Comparison of ENCODE assay signal across 1 cellular context in genomic region chr9:104864675-104865104, GRCh38.
TF ChIP-seq lines count a peak whose summit lies in the region.

No MANE protein-coding gene starts in this region.

TF ChIP-seq in HepG2, 621 proteins besides CTCF, POLR2A, EP300 and RAD21 (continued from another document):
- TF ChIP-seq, protein P1, sequence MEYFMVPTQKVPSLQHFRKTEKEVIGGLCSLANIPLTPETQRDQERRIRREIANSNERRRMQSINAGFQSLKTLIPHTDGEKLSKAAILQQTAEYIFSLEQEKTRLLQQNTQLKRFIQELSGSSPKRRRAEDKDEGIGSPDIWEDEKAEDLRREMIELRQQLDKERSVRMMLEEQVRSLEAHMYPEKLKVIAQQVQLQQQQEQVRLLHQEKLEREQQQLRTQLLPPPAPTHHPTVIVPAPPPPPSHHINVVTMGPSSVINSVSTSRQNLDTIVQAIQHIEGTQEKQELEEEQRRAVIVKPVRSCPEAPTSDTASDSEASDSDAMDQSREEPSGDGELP (IDR thresholded peaks at IDR 0.05; ENCODE audit: borderline replicate concordance, low read depth) = peak; percentile 32; the same call in 1 of the 2 replicates
- TF ChIP-seq SALL1 (CRISPR knock-in tag; IDR thresholded peaks at IDR 0.05) = peak; percentile 61; the same call in 1 of the 2 replicates
- peak; percentile 66 for TF ChIP-seq TCF7 (IDR thresholded peaks at IDR 0.05; ENCODE audit: low read depth)
- 0 out of 2 replicates have a peak, but pooled peaks have one; percentile 19 for TF ChIP-seq THAP11 (CRISPR knock-in tag; IDR thresholded peaks at IDR 0.05)
- TF ChIP-seq TBX2 (CRISPR knock-in tag; IDR thresholded peaks at IDR 0.05; ENCODE audit: borderline replicate concordance) = peak; percentile 37; the same call in 1 of the 2 replicates
- 0 out of 2 replicates have a peak, but pooled peaks have one; percentile 26 for TF ChIP-seq GATAD2A (CRISPR knock-in tag; IDR thresholded peaks at IDR 0.05)
- peak; percentile 55; the same call in 1 of the 2 replicates for TF ChIP-seq ZNF3 (CRISPR knock-in tag; IDR thresholded peaks at IDR 0.05)
- peak; percentile 84 for TF ChIP-seq ARNTL (CRISPR knock-in tag; IDR thresholded peaks at IDR 0.05)
- TF ChIP-seq ZNF280D (CRISPR knock-in tag; IDR thresholded peaks at IDR 0.05) = no peak
- TF ChIP-seq ZNF749 (CRISPR knock-in tag; IDR thresholded peaks at IDR 0.05; ENCODE audit: borderline replicate concordance) = no peak
- peak; percentile 67; the same call in 1 of the 2 replicates for TF ChIP-seq MED1 (CRISPR knock-in tag; IDR thresholded peaks at IDR 0.05)
TF ChIP-seq in HepG2: peak in this region for 16.
